ENCODE assay signal across 32 cellular contexts in genomic region chr11:126155402-126156187, GRCh38.
"Had no signal": no experiment of that assay in that cellular context is flagged by ENCODE, and none has a peak within 500 bp of the region (broad histone marks: within the 10 kb centered on the region; RNA-seq: fewer than 3 reads in every experiment).

No MANE protein-coding gene starts in this region.

- ATAC-seq: activated CD8-positive, alpha-beta memory T cell treated with anti-CD3 and anti-CD28 coated beads, Interleukin-2, amount 10 ng/mL, durations not matched to agents 7 days and 5 days; activated naive CD8-positive, alpha-beta T cell treated with anti-CD3 and anti-CD28 coated beads, Interleukin-2, amount 50 U/mL, for 24 hours; Right ventricle myocardium inferior had no signal

- H3K27ac ChIP-seq: PC-9, RWPE1, VCaP had no signal

- H3K27me3 Mint-ChIP-seq: activated naive CD8-positive, alpha-beta T cell treated with anti-CD3 and anti-CD28 coated beads, Interleukin-2, amount 50 U/mL, for 24 hours had no signal

- H3K4me3 ChIP-seq: PC-9 had no signal

- H3K4me2 ChIP-seq: PC-9 had no signal

- DNase-seq: activated B cell treated with CpG ODN at 0.5 μM for 24 hours; activated CD4-positive, alpha-beta memory T cell treated with anti-CD3 and anti-CD28 coated beads for 36 hours; activated CD4-positive, alpha-beta T cell treated with anti-CD3 and anti-CD28 coated beads for 4 hours; activated CD4-positive, alpha-beta T cell treated with anti-CD3 and anti-CD28 coated beads, Interleukin-2, amount 50 U/mL, for 1 hour; activated CD4-positive, CD25-positive, alpha-beta regulatory T cell treated with anti-CD3 and anti-CD28 coated beads, Interleukin-2, amount 50 U/mL, for 72 hours; activated CD8-positive, alpha-beta memory T cell treated with anti-CD3 and anti-CD28 coated beads for 24 hours; activated CD8-positive, alpha-beta memory T cell treated with anti-CD3 and anti-CD28 coated beads, Interleukin-2, amount 10 ng/mL, durations not matched to agents 7 days and 5 days; activated CD8-positive, alpha-beta memory T cell treated with anti-CD3 and anti-CD28 coated beads, Interleukin-2, amount 50 U/mL, for 48 hours; activated effector memory CD4-positive, alpha-beta T cell treated with Interleukin-2 at 50 U/mL for 16 hours; activated naive CD4-positive, alpha-beta T cell treated with anti-CD3 and anti-CD28 coated beads, Interleukin-2, amount 10 ng/mL, durations not matched to agents 7 days and 5 days; activated naive CD8-positive, alpha-beta T cell treated with anti-CD3 and anti-CD28 coated beads, Interleukin-2, amount 50 U/mL, for 24 hours; activated T-cell treated with anti-CD3 and anti-CD28 coated beads, Interleukin-2, amount 50 U/mL, for 48 hours; anterior cingulate cortex; NCI-H1105; NCI-H1417 treated with DMSO at 0.1 percent for 48 hours; NCI-H187 treated with DMSO at 0.1 percent for 48 hours; NCI-H2081; NCI-H510A; NCI-H526; NCI-H748 treated with DMSO at 0.1 percent for 48 hours; NK-92 treated with Interleukin-12 subunit alpha and Interleukin-12 subunit beta, amount 100 ng/mL, for 24 hours; PC-9; SW 1271; T-helper 1 cell; T-helper 2 cell; T-helper 9 cell had no signal

- H3K36me3 Mint-ChIP-seq: activated naive CD4-positive, alpha-beta T cell treated with anti-CD3 and anti-CD28 coated beads, Interleukin-2, amount 10 ng/mL, durations not matched to agents 7 days and 5 days had no signal

- H3K4me1 Mint-ChIP-seq: activated B cell treated with CpG ODN at 0.5 μM for 24 hours; activated CD8-positive, alpha-beta memory T cell treated with anti-CD3 and anti-CD28 coated beads, Interleukin-2, amount 10 ng/mL, durations not matched to agents 7 days and 5 days; activated naive CD4-positive, alpha-beta T cell treated with anti-CD3 and anti-CD28 coated beads, Interleukin-2, amount 10 ng/mL, durations not matched to agents 7 days and 5 days; activated naive CD8-positive, alpha-beta T cell treated with anti-CD3 and anti-CD28 coated beads, Interleukin-2, amount 50 U/mL, for 24 hours; central memory CD8-positive, alpha-beta T cell had no signal

- H2AFZ ChIP-seq: PC-9 had no signal

- H3K4me3 Mint-ChIP-seq: activated B cell treated with CpG ODN at 0.5 μM for 24 hours; activated CD4-positive, alpha-beta memory T cell treated with anti-CD3 and anti-CD28 coated beads for 36 hours; activated CD8-positive, alpha-beta memory T cell treated with anti-CD3 and anti-CD28 coated beads, Interleukin-2, amount 10 ng/mL, durations not matched to agents 7 days and 5 days; activated naive CD4-positive, alpha-beta T cell treated with anti-CD3 and anti-CD28 coated beads, Interleukin-2, amount 10 ng/mL, durations not matched to agents 7 days and 5 days; activated naive CD8-positive, alpha-beta T cell; activated naive CD8-positive, alpha-beta T cell treated with anti-CD3 and anti-CD28 coated beads, Interleukin-2, amount 50 U/mL, for 24 hours; brain; central memory CD8-positive, alpha-beta T cell had no signal

- H3K27ac Mint-ChIP-seq: activated B cell treated with CpG ODN at 0.5 μM for 24 hours; activated CD4-positive, alpha-beta memory T cell treated with anti-CD3 and anti-CD28 coated beads for 36 hours; activated CD8-positive, alpha-beta memory T cell treated with anti-CD3 and anti-CD28 coated beads, Interleukin-2, amount 10 ng/mL, durations not matched to agents 7 days and 5 days; activated naive CD4-positive, alpha-beta T cell treated with anti-CD3 and anti-CD28 coated beads, Interleukin-2, amount 10 ng/mL, durations not matched to agents 7 days and 5 days; activated naive CD8-positive, alpha-beta T cell; activated naive CD8-positive, alpha-beta T cell treated with anti-CD3 and anti-CD28 coated beads, Interleukin-2, amount 50 U/mL, for 24 hours had no signal
